Comparison of ENCODE assay signal across 19 cellular contexts in the genomic region with DNA sequence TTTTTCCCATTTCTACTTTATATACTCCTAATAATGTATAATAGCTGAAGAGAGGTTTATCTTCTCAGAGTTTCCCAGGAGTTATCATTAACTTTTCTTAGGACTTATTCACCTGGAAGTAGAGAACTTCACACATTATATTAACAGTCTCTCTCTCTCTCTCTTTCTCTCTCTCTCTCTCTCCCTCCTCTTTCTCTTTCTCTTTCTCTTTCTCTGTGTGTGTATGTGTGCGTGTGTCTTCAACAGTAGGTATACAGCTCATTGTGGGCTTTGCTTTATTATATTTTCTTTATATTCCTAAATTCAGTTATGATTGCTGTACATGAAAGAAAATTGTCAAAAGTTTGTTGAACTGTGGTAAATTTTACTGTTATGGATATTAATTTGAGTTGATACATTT.
"Had no signal": no experiment of that assay in that cellular context is flagged by ENCODE, and none has a peak within 500 bp of the region (broad histone marks: within the 10 kb centered on the region; RNA-seq: fewer than 3 reads in every experiment).

No MANE protein-coding gene starts in this region.

- H3K4me3 Mint-ChIP-seq: dendritic cell treated with granulocyte-macrophage colony-stimulating factor and Interleukin-4, amounts not matched to agents 40 ng/mL and 50 ng/mL, for 4 days; effector memory CD8-positive, alpha-beta T cell; immature natural killer cell; natural killer cell treated with Interleukin-12 subunit alpha and Interleukin-12 subunit beta and Interleukin-15 and Interleukin-18, amount 100 ng/mL, for 72 hours; neural progenitor cell; type B pancreatic cell had no signal

- H3K27me3 ChIP-seq: esophagus muscularis mucosa, gastroesophageal sphincter, neural progenitor cell, ovary, right atrium auricular region, uterus had no signal

- H3K36me3 Mint-ChIP-seq: immature natural killer cell; natural killer cell treated with Interleukin-12 subunit alpha and Interleukin-12 subunit beta and Interleukin-15 and Interleukin-18, amount 100 ng/mL, for 72 hours; neural progenitor cell; type B pancreatic cell had no signal

- FAIRE-seq: kidney had no signal

- H3K36me3 ChIP-seq: esophagus muscularis mucosa, gastroesophageal sphincter, neural progenitor cell, ovary, right atrium auricular region, uterus had no signal

- H3K4me1 Mint-ChIP-seq: immature natural killer cell, neural progenitor cell had no signal

- H3K4me1 ChIP-seq: esophagus muscularis mucosa, gastroesophageal sphincter, neural progenitor cell, right atrium auricular region, uterus had no signal

- H3K9ac ChIP-seq: neural progenitor cell had no signal

- H3K4me3 ChIP-seq: esophagus muscularis mucosa, gastroesophageal sphincter, neural progenitor cell, ovary, right atrium auricular region, smooth muscle cell, uterus had no signal

- H3K27ac Mint-ChIP-seq: dendritic cell treated with granulocyte-macrophage colony-stimulating factor and Interleukin-4, amounts not matched to agents 40 ng/mL and 50 ng/mL, for 4 days; effector memory CD8-positive, alpha-beta T cell; immature natural killer cell; natural killer cell treated with Interleukin-12 subunit alpha and Interleukin-12 subunit beta and Interleukin-15 and Interleukin-18, amount 100 ng/mL, for 72 hours; neural progenitor cell; type B pancreatic cell had no signal

- H3K27me3 Mint-ChIP-seq: dendritic cell treated with granulocyte-macrophage colony-stimulating factor and Interleukin-4, amounts not matched to agents 40 ng/mL and 50 ng/mL, for 4 days; effector memory CD8-positive, alpha-beta T cell; natural killer cell treated with Interleukin-12 subunit alpha and Interleukin-12 subunit beta and Interleukin-15 and Interleukin-18, amount 100 ng/mL, for 72 hours; type B pancreatic cell had no signal

- H3K9me3 ChIP-seq: esophagus muscularis mucosa, gastroesophageal sphincter, ovary, right atrium auricular region, uterus had no signal

- H3K27ac ChIP-seq: epithelial cell of prostate, esophagus muscularis mucosa, gastroesophageal sphincter, neural progenitor cell, ovary, right atrium auricular region, uterus had no signal

- H3K9me3 Mint-ChIP-seq: dendritic cell treated with granulocyte-macrophage colony-stimulating factor and Interleukin-4, amounts not matched to agents 40 ng/mL and 50 ng/mL, for 4 days; neural progenitor cell; type B pancreatic cell had no signal

- H2AFZ ChIP-seq: neural progenitor cell had no signal

- H3K4me2 ChIP-seq: neural progenitor cell, smooth muscle cell had no signal

- DNase-seq: effector memory CD8-positive, alpha-beta T cell; immature natural killer cell; kidney; left ventricle myocardium superior; mammary epithelial cell; nucleus accumbens; ovary; stimulated activated CD4-positive, alpha-beta T cell treated with anti-CD3 and anti-CD28 coated beads, Interleukin-2, amount 100 ng/mL, for 48 hours; stimulated activated naive CD4-positive, alpha-beta T cell treated with Interleukin-2 at 50 U/mL for 16 hours had no signal
